ENCODE assay signal across 1 cellular context in the genomic region with DNA sequence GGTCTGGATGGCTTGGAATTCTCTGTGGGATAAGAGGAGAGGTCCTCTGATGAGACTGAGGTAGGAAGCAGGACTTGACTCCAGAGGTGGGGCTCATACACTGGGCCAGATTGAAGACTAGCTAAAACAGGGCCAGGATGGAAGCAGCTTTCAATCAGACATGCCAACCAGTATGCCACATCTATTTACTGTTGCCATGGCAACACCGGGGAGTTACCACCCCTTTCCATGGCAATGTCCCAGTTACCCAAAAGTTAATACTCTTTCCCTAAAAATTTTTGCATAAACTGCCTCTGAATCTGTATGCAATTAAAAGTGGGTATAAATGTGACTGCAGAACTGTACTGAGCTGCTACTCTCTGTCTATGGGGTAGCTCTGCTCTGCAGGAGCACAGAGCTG.
TF ChIP-seq lines count a peak whose summit lies in the region.

No MANE protein-coding gene starts in this region.

TF ChIP-seq in HepG2, 621 proteins besides CTCF, POLR2A, EP300 and RAD21 (continued from another document):
- TF ChIP-seq ZNF614 (CRISPR knock-in tag; IDR thresholded peaks at IDR 0.05; ENCODE audit: borderline replicate concordance) = no peak
- TF ChIP-seq RFX1 (IDR thresholded peaks at IDR 0.05) = peak; percentile 56; the same call in 1 of the 2 replicates
